Comparison of ENCODE assay signal across 9 cellular contexts in genomic region chr11:122756417-122756816, GRCh38.
A peak's percentile ranks its signal among the peaks of the same experiment; 100 is the strongest.
DNase-seq lines count a peak whose midpoint lies in the region; ATAC-seq and TF ChIP-seq lines count a peak whose summit lies in the region.
"Had no signal": no experiment of that assay in that cellular context is flagged by ENCODE, and none has a peak within 500 bp of the region (broad histone marks: within the 10 kb centered on the region; RNA-seq: fewer than 3 reads in every experiment).

No MANE protein-coding gene starts in this region.

- no peak overlapping the region for H3K9ac ChIP-seq in mesendoderm (ENCODE audit: low read length)

- H3K4me1 ChIP-seq in mesendoderm (ENCODE audit: control insufficient read depth, low read depth, low read length) (peaks cover 7% of the 10 kb centered on the region), vagina (peaks cover 6% of the 10 kb centered on the region)

- H3K23ac ChIP-seq in mesendoderm (ENCODE audit: low read length) = no peak overlapping the region

- H3K79me2 ChIP-seq in mesendoderm (ENCODE audit: control insufficient read depth, insufficient read depth, low read length) = no peaks in the 10 kb centered on the region

- H3K27ac ChIP-seq in HL-60 (replicated peaks) = peak overlapping the region; percentile 73
- no peak overlapping the region for H3K27ac ChIP-seq in mesendoderm (ENCODE audit: low read depth, low read length)
- H3K27ac ChIP-seq in vagina = no peak overlapping the region

- H3K36me3 ChIP-seq in mesendoderm (ENCODE audit: control insufficient read depth, insufficient read depth, low read length) (no peaks in the 10 kb centered on the region), vagina (no peaks in the 10 kb centered on the region)

- no peaks in the 10 kb centered on the region for H3K27me3 ChIP-seq in HL-60 (ENCODE audit: insufficient read depth, poor library complexity, severe bottlenecking)
- H3K27me3 ChIP-seq in mesendoderm (ENCODE audit: insufficient read depth, low read length, poor library complexity) = no peaks in the 10 kb centered on the region
- H3K27me3 ChIP-seq in vagina = no peaks in the 10 kb centered on the region

- H3K4me3 ChIP-seq in HL-60 (replicated peaks; ENCODE audit: insufficient read depth, low read length) (no peak overlapping the region), mesendoderm (ENCODE audit: low read length) (no peak overlapping the region), vagina (no peak overlapping the region)

- H4K5ac ChIP-seq in mesendoderm (ENCODE audit: low read length) = no peak overlapping the region

- peaks cover 49% of the 10 kb centered on the region for H3K4me1 Mint-ChIP-seq in activated T-cell treated with anti-CD3 and anti-CD28 coated beads, Interleukin-2, amount 50 U/mL, for 4 hours (ENCODE audit: low read depth)

- no peak overlapping the region for H2BK15ac ChIP-seq in mesendoderm (replicated peaks; ENCODE audit: low read depth)

- H3K27me3 Mint-ChIP-seq in activated T-cell treated with anti-CD3 and anti-CD28 coated beads, Interleukin-2, amount 50 U/mL, for 4 hours (ENCODE audit: low read depth) = no peaks in the 10 kb centered on the region

- TF ChIP-seq CTCF in HL-60 (IDR thresholded peaks at IDR 0.05; ENCODE audit: insufficient read depth, low read length) (peak; percentile 67), vagina (IDR thresholded peaks at IDR 0.05) (no peak)

- H3K36me3 Mint-ChIP-seq in activated T-cell treated with anti-CD3 and anti-CD28 coated beads, Interleukin-2, amount 50 U/mL, for 4 hours (ENCODE audit: insufficient read depth) = no peaks in the 10 kb centered on the region

- H2BK5ac ChIP-seq in mesendoderm (ENCODE audit: low read length) = no peak overlapping the region

- DNase-seq in activated CD8-positive, alpha-beta memory T cell treated with anti-CD3 and anti-CD28 coated beads, Interleukin-2, amount 50 U/mL, for 4 hours = peak; percentile 46
- DNase-seq in activated CD8-positive, alpha-beta memory T cell treated with anti-CD3 and anti-CD28 coated beads for 24 hours = no peak
- DNase-seq in HL-60 (ENCODE audit: low read depth in 1 of 2, low spot score in 1 of 2) (peak; percentile 66 to 94), mesendoderm (peak; percentile 56), AG08396 (ENCODE audit: low spot score) (no peak), SK-N-DZ (ENCODE audit: low spot score) (no peak), vagina (ENCODE audit: extremely low spot score in 2 of 2) (no peak)
- DNase-seq in activated T-cell treated with anti-CD3 and anti-CD28 coated beads, Interleukin-2, amount 50 U/mL, for 4 hours = peak; percentile 32

- H3K4me3 Mint-ChIP-seq in activated T-cell treated with anti-CD3 and anti-CD28 coated beads, Interleukin-2, amount 50 U/mL, for 4 hours = no peak overlapping the region
- H3K4me3 Mint-ChIP-seq: T-helper 1 cell treated with Interleukin-12 subunit alpha and Interleukin-12 subunit beta and Interleukin-4 antibody, amounts not matched to agents 30 μg/mL and 1 μg/mL, for 36 hours had no signal

- no peaks in the 10 kb centered on the region for H3K9me3 Mint-ChIP-seq in activated T-cell treated with anti-CD3 and anti-CD28 coated beads, Interleukin-2, amount 50 U/mL, for 4 hours
- H3K9me3 Mint-ChIP-seq: T-helper 1 cell treated with Interleukin-12 subunit alpha and Interleukin-12 subunit beta and Interleukin-4 antibody, amounts not matched to agents 30 μg/mL and 1 μg/mL, for 36 hours had no signal

- TF ChIP-seq POLR2A in vagina (IDR thresholded peaks at IDR 0.05) = no peak

- no peak overlapping the region for H2AK5ac ChIP-seq in mesendoderm (ENCODE audit: low read length)

- no peak overlapping the region for H4K8ac ChIP-seq in mesendoderm (ENCODE audit: low read depth, low read length)

- no peaks in the 10 kb centered on the region for H3K9me3 ChIP-seq in vagina

- no peak overlapping the region for H3K4me2 ChIP-seq in mesendoderm (ENCODE audit: low read length)

- H3K18ac ChIP-seq in mesendoderm (ENCODE audit: low read length) = peak overlapping the region; percentile 7

- no peak overlapping the region for H3K4ac ChIP-seq in mesendoderm (ENCODE audit: low read depth, low read length)

- ATAC-seq in activated T-cell treated with anti-CD3 and anti-CD28 coated beads, Interleukin-2, amount 50 U/mL, for 4 hours = peak; percentile 61 to 65

- H3K79me1 ChIP-seq in mesendoderm (ENCODE audit: low read length) = no peaks in the 10 kb centered on the region

- intact Hi-C loops in vagina (cut with DNase I) = no loop called here

- H2BK120ac ChIP-seq in mesendoderm (ENCODE audit: low read depth, low read length) = no peak overlapping the region

- no peak overlapping the region for H3K56ac ChIP-seq in mesendoderm (ENCODE audit: low read length)

Comparison
In these comparisons a context has a peak if more than half of its experiments do, and no peak if none do; other contexts are left out.
1. DNase-seq: peak in activated CD8-positive, alpha-beta memory T cell treated with anti-CD3 and anti-CD28 coated beads, Interleukin-2, amount 50 U/mL, for 4 hours (single experiment), HL-60 (2 of 2), activated T-cell treated with anti-CD3 and anti-CD28 coated beads, Interleukin-2, amount 50 U/mL, for 4 hours (single experiment) and mesendoderm (single experiment); none in activated CD8-positive, alpha-beta memory T cell treated with anti-CD3 and anti-CD28 coated beads for 24 hours (single experiment), AG08396 (single experiment), SK-N-DZ (single experiment) and vagina (0 of 2).